In the genomic region with DNA sequence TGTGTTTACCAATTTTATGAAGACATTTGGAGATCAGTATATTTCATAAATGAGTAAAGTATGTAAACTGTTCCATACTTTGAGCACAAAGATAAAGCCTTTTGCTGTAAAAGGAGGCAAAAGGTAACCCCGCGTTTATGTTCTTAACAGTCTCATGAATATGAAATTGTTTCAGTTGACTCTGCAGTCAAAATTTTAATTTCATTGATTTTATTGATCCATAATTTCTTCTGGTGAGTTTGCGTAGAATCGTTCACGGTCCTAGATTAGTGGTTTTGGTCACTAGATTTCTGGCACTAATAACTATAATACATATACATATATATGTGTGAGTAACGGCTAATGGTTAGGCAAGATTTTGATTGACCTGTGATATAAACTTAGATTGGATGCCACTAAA, we compare ENCODE assay signal across 9 cellular contexts. TPM values are rescaled to one million over a fixed set of nuclear protein-coding genes. Genes with fewer than 3 reads are reported as not detected.
DNase-seq lines count a peak whose midpoint lies in the region; ATAC-seq and TF ChIP-seq lines count a peak whose summit lies in the region.
"Had no signal": no experiment of that assay in that cellular context is flagged by ENCODE, and none has a peak within 500 bp of the region (broad histone marks: within the 10 kb centered on the region; RNA-seq: fewer than 3 reads in every experiment).

No MANE protein-coding gene starts in this region.

- no peak overlapping the region for H2AFZ ChIP-seq in MM.1S (ENCODE audit: low read length)
- no peak overlapping the region for H2AFZ ChIP-seq in neuronal stem cell (ENCODE audit: low read length)

- DNase-seq in Caco-2 (no peak), MM.1S (no peak), choroid plexus epithelial cell (ENCODE audit: low read depth) (no peak), neuronal stem cell (ENCODE audit: low spot score) (no peak), 8988T (no peak)
- DNase-seq in natural killer cell treated with Interleukin-12 subunit alpha and Interleukin-12 subunit beta and Interleukin-15 and Interleukin-18, amount 100 ng/mL, for 72 hours (ENCODE audit: low spot score): no peak
- DNase-seq: caudate nucleus had no signal

- H3K18ac ChIP-seq in neuronal stem cell (ENCODE audit: low read length): no peak overlapping the region

- no peak overlapping the region for H3K27ac Mint-ChIP-seq in Caco-2 (ENCODE audit: unreplicated experiment)
- H3K27ac Mint-ChIP-seq in natural killer cell treated with Interleukin-12 subunit alpha and Interleukin-12 subunit beta and Interleukin-15 and Interleukin-18, amount 100 ng/mL, for 72 hours: peak overlapping the region; percentile 60 to 75

- peaks cover 10% of the 10 kb centered on the region; the same call in 1 of the 2 replicates for H4K20me1 ChIP-seq in MM.1S (ENCODE audit: insufficient read depth, low read length)

- H2BK5ac ChIP-seq in neuronal stem cell (ENCODE audit: low read length): no peak overlapping the region

- no peaks in the 10 kb centered on the region for H3K79me1 ChIP-seq in neuronal stem cell (ENCODE audit: low read depth, low read length)

- H3K23ac ChIP-seq in neuronal stem cell (ENCODE audit: low read depth, low read length, poor library complexity): no peak overlapping the region

- BruUV-seq in Caco-2 (replicated peaks; lab: Mats Ljungman, UMichigan): no TSS peak

- H4K8ac ChIP-seq in neuronal stem cell (ENCODE audit: low read depth, low read length): no peak overlapping the region

- no peaks in the 10 kb centered on the region for H3K9me2 ChIP-seq in MM.1S (replicated peaks; ENCODE audit: insufficient read depth, low read length)

- no peak overlapping the region for H3K14ac ChIP-seq in neuronal stem cell (ENCODE audit: low read length)

- H3K9ac ChIP-seq in MM.1S (ENCODE audit: low read length) (peak overlapping the region; percentile 87; the same call in 1 of the 2 replicates), neuronal stem cell (ENCODE audit: low read depth, low read length, poor library complexity) (no peak overlapping the region)

- peaks cover 64% of the 10 kb centered on the region for H3K79me2 ChIP-seq in MM.1S (ENCODE audit: low read length)

- H3K27me3 ChIP-seq in Caco-2 (replicated peaks; ENCODE audit: control insufficient read depth, insufficient read depth, low read length) (no peaks in the 10 kb centered on the region), MM.1S (replicated peaks; ENCODE audit: insufficient read depth, low read length) (no peaks in the 10 kb centered on the region), neuronal stem cell (ENCODE audit: control insufficient read depth in 3 of 3, insufficient read depth in 3 of 3, low read depth in 1 of 3, low read length in 3 of 3) (no peaks in the 10 kb centered on the region)

- peaks cover 9% of the 10 kb centered on the region; the same call in 1 of the 2 replicates for H3F3A ChIP-seq in MM.1S (ENCODE audit: insufficient read depth, low read length)

- no peaks in the 10 kb centered on the region for H3K27me3 Mint-ChIP-seq in Caco-2 (ENCODE audit: insufficient read depth, unreplicated experiment)
- H3K27me3 Mint-ChIP-seq in natural killer cell treated with Interleukin-12 subunit alpha and Interleukin-12 subunit beta and Interleukin-15 and Interleukin-18, amount 100 ng/mL, for 72 hours: no peaks in the 10 kb centered on the region

- H3K4me3 ChIP-seq in Caco-2 (ENCODE audit: low read depth, low read length): peak overlapping the region; percentile 79
- H3K4me3 ChIP-seq in MM.1S (ENCODE audit: low read length): peak overlapping the region; percentile 85
- peak overlapping the region; percentile 76 for H3K4me3 ChIP-seq in choroid plexus epithelial cell (ENCODE audit: low read depth, low read length)
- peak overlapping the region in 1 of 2 donors; percentile 69 for H3K4me3 ChIP-seq in neuronal stem cell (ENCODE audit: low read length in 2 of 2)

- H3K9me3 ChIP-seq in Caco-2 (no peaks in the 10 kb centered on the region), MM.1S (replicated peaks; ENCODE audit: insufficient read depth, low read length) (no peaks in the 10 kb centered on the region), neuronal stem cell (replicated peaks in 1 of 2; ENCODE audit: control insufficient read depth in 2 of 2, insufficient read depth in 1 of 2, low read depth in 1 of 2, low read length in 2 of 2) (no peaks in the 10 kb centered on the region)

- ATAC-seq in natural killer cell treated with Interleukin-12 subunit alpha and Interleukin-12 subunit beta and Interleukin-15 and Interleukin-18, amount 100 ng/mL, for 72 hours: no peak
- ATAC-seq in GM21737 (IDR thresholded peaks at IDR 0.05; ENCODE audit: unreplicated experiment): no peak
- ATAC-seq in GM19035 (IDR thresholded peaks at IDR 0.05; ENCODE audit: unreplicated experiment): no peak

- intact Hi-C loops in Caco-2 (cut with micrococcal nuclease; ENCODE audit: unreplicated experiment): loop anchor here (5.0 kb wide), 1 partner anchor 66 kb away; no protein-coding TSS in a partner anchor

- H3K9me3 Mint-ChIP-seq in Caco-2 (ENCODE audit: unreplicated experiment): no peaks in the 10 kb centered on the region
- H3K9me3 Mint-ChIP-seq in natural killer cell treated with Interleukin-12 subunit alpha and Interleukin-12 subunit beta and Interleukin-15 and Interleukin-18, amount 100 ng/mL, for 72 hours: no peaks in the 10 kb centered on the region

- peaks cover 22% of the 10 kb centered on the region for H3K4me1 Mint-ChIP-seq in Caco-2 (ENCODE audit: low read depth, unreplicated experiment)
- H3K4me1 Mint-ChIP-seq in natural killer cell treated with Interleukin-12 subunit alpha and Interleukin-12 subunit beta and Interleukin-15 and Interleukin-18, amount 100 ng/mL, for 72 hours (ENCODE audit: low read depth in 2 of 2): peaks cover 33 to 51% of the 10 kb centered on the region in 2 donors

- H2BK120ac ChIP-seq in neuronal stem cell (ENCODE audit: low read depth, low read length): no peak overlapping the region

- H3K4me3 Mint-ChIP-seq in Caco-2 (ENCODE audit: unreplicated experiment): peak overlapping the region; percentile 96
- peak overlapping the region; percentile 94 for H3K4me3 Mint-ChIP-seq in natural killer cell treated with Interleukin-12 subunit alpha and Interleukin-12 subunit beta and Interleukin-15 and Interleukin-18, amount 100 ng/mL, for 72 hours

- CTCF ChIA-PET in Caco-2 (lab: Charles Lee): no interaction called here

- TF ChIP-seq CTCF in Caco-2 (IDR thresholded peaks at IDR 0.05; ENCODE audit: insufficient read depth in 1 of 2, low read depth in 1 of 2, low read length in 1 of 2, severe bottlenecking in 1 of 2, unreplicated experiment in 1 of 2) (no peak), MM.1S (IDR thresholded peaks at IDR 0.05; ENCODE audit: low read length) (no peak), choroid plexus epithelial cell (conservative IDR thresholded peaks at IDR 0.05; ENCODE audit: low read depth, low read length) (no peak)

- no peak overlapping the region for H3K27ac ChIP-seq in MM.1S (ENCODE audit: low read length)
- no peak overlapping the region for H3K27ac ChIP-seq in neuronal stem cell (replicated peaks; ENCODE audit: low read length)

- H4K91ac ChIP-seq in neuronal stem cell (ENCODE audit: low read depth, low read length, poor library complexity): no peak overlapping the region

- H3K4me1 ChIP-seq in Caco-2 (peaks cover 15% of the 10 kb centered on the region), MM.1S (ENCODE audit: low read length) (peaks cover 8% of the 10 kb centered on the region), neuronal stem cell (ENCODE audit: control insufficient read depth in 2 of 2, insufficient read depth in 1 of 2, low read depth in 1 of 2, low read length in 2 of 2) (peaks cover 0 to 3% of the 10 kb centered on the region in 2 donors)

- H2BK15ac ChIP-seq in neuronal stem cell (ENCODE audit: low read length): no peak overlapping the region

- no CpG with 5 or more reads among the region's 6 CpGs for WGBS in neuronal stem cell (ENCODE audit: extremely low coverage in 2 of 2, insufficient read length in 2 of 2, insufficient replicate concordance in 1 of 2), 2 donors

- peaks cover 8% of the 10 kb centered on the region for H3K36me3 Mint-ChIP-seq in Caco-2 (ENCODE audit: insufficient read depth, unreplicated experiment)
- no peaks in the 10 kb centered on the region for H3K36me3 Mint-ChIP-seq in natural killer cell treated with Interleukin-12 subunit alpha and Interleukin-12 subunit beta and Interleukin-15 and Interleukin-18, amount 100 ng/mL, for 72 hours

- H3K4me2 ChIP-seq in MM.1S (ENCODE audit: low read depth, low read length): peak overlapping the region; percentile 68
- no peak overlapping the region for H3K4me2 ChIP-seq in neuronal stem cell (ENCODE audit: insufficient read depth, low read length, poor library complexity, severe bottlenecking)

- H2AK5ac ChIP-seq in neuronal stem cell (ENCODE audit: low read depth, low read length): no peak overlapping the region

- POLR2A ChIA-PET in Caco-2 (lab: Charles Lee): no interaction called here

- no peak overlapping the region for H2BK12ac ChIP-seq in neuronal stem cell (ENCODE audit: low read length)

- H3K36me3 ChIP-seq in Caco-2 (ENCODE audit: control insufficient read depth, insufficient read depth, low read length): no peaks in the 10 kb centered on the region
- no peaks in the 10 kb centered on the region for H3K36me3 ChIP-seq in MM.1S (replicated peaks; ENCODE audit: insufficient read depth, low read length)
- peaks cover 0 to 9% of the 10 kb centered on the region in 2 donors for H3K36me3 ChIP-seq in neuronal stem cell (replicated peaks in 1 of 2; ENCODE audit: control insufficient read depth in 2 of 2, insufficient read depth in 2 of 2, low read length in 2 of 2)

- no peak overlapping the region for H3K4ac ChIP-seq in neuronal stem cell (ENCODE audit: low read length)

RNA-seq across cellular contexts. Expression of gene FMR1, which starts 1.9 kb away (rescaled TPM):
- 53.8 and 56.8 TPM in 2 replicates for total RNA-seq in Caco-2 (2022)
- total RNA-seq in natural killer cell treated with Interleukin-12 subunit alpha and Interleukin-12 subunit beta and Interleukin-15 and Interleukin-18, amount 100 ng/mL, for 72 hours: 10 to 100 TPM; 51.5 to 59.7 TPM
- polyA plus RNA-seq in neuronal stem cell (2013, experiment 1 of 2): 34.0 TPM
- polyA plus RNA-seq in neuronal stem cell (2013, experiment 2 of 2): 34.8 TPM
